In the genomic region with DNA sequence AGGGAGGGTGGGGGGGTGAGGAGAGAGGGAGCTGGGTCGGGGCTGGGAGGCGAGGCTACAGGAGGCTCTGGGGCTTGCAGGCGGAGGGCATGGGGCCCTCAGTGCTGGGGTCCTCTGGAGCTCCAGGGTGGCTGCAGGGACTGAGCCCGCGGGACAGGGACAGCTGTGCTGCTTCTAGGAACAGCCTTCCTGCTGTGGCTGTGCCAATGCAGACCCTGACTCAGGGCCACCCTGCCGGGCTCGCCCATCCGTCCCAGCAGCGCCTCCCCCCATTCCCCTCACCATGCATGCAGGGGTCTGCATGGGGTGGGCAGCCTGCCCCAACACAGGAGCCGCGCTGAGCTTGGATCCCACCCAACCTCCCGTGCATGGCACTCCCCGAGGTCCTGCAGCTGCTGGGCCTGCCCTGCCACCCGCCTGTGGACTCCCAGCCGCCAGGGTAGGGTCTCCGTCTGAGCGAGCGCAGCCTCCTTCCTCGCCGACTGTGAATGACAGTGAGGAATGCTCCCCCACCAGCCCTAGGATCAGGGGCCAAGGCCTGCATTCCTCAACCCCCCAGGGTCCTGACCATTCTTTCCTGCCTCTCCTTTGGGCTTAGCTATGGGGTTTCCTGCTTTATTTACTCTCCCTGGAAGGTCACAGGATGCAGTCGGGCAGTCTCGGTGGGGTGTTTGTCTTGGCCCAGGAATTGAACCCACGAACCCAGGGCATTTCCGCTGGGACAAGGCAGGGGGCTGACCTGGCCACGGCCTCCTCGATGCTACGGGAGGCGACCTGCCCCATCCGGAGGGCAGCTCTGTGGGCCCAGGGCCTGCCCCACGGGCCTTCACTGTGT, we compare ENCODE assay signal across 17 cellular contexts. TPM values are rescaled to one million over a fixed set of nuclear protein-coding genes. Genes with fewer than 3 reads are reported as not detected.
DNase-seq lines count a peak whose midpoint lies in the region; ATAC-seq, FAIRE-seq and TF ChIP-seq lines count a peak whose summit lies in the region.
"Had no signal": no experiment of that assay in that cellular context is flagged by ENCODE, and none has a peak within 500 bp of the region (broad histone marks: within the 10 kb centered on the region; RNA-seq: fewer than 3 reads in every experiment).

No MANE protein-coding gene starts in this region.

- H3K4me1 Mint-ChIP-seq in endodermal cell: peaks cover 5% of the 10 kb centered on the region
- H3K4me1 Mint-ChIP-seq: CD4-positive, CD25-positive, alpha-beta regulatory T cell; T-cell had no signal

- 63 to 81% methylated on average over 16 to 30 of the region's 30 CpGs for WGBS in endodermal cell (ENCODE audit: insufficient coverage in 1 of 2, insufficient read length in 1 of 2), 2 experiments

- FAIRE-seq in urothelium cell line (lab: Jason Lieb, UNC): no peak

- H3K4me3 ChIP-seq in NT2/D1 (ENCODE audit: insufficient read length, low read depth) (no peak overlapping the region), endodermal cell (ENCODE audit: low read length) (no peak overlapping the region), skeletal muscle satellite cell (ENCODE audit: low read length) (no peak overlapping the region)

- ATAC-seq in left lobe of liver (peak; percentile 14), GM21360 (IDR thresholded peaks at IDR 0.05; ENCODE audit: unreplicated experiment) (no peak), GM21619 (IDR thresholded peaks at IDR 0.05; ENCODE audit: unreplicated experiment) (no peak)
- ATAC-seq: Panc1, T-cell had no signal

- H3K4me3 Mint-ChIP-seq in endodermal cell: no peak overlapping the region
- H3K4me3 Mint-ChIP-seq: CD4-positive, CD25-positive, alpha-beta regulatory T cell; T-cell had no signal

- H3K27ac Mint-ChIP-seq in endodermal cell: peak overlapping the region; percentile 39
- H3K27ac Mint-ChIP-seq: CD4-positive, CD25-positive, alpha-beta regulatory T cell; progenitor cell of endocrine pancreas; T-cell had no signal

- H3K9ac ChIP-seq in NT2/D1 (ENCODE audit: insufficient read length, low read depth) (peak overlapping the region; percentile 44), endodermal cell (ENCODE audit: extremely low read depth, low read length, poor library complexity, severe bottlenecking) (no peak overlapping the region), skeletal muscle satellite cell (ENCODE audit: low read depth, low read length) (no peak overlapping the region)

- no peaks in the 10 kb centered on the region for H3K9me3 Mint-ChIP-seq in endodermal cell
- H3K9me3 Mint-ChIP-seq: CD4-positive, CD25-positive, alpha-beta regulatory T cell; T-cell had no signal

- H3K27me3 ChIP-seq in NT2/D1 (ENCODE audit: insufficient read depth, insufficient read length) (no peaks in the 10 kb centered on the region), endodermal cell (ENCODE audit: control insufficient read depth, insufficient read depth, low read length, poor library complexity, severe bottlenecking) (no peaks in the 10 kb centered on the region), skeletal muscle satellite cell (ENCODE audit: control insufficient read depth, insufficient read depth, low read length) (no peaks in the 10 kb centered on the region)
- H3K27me3 ChIP-seq: brain microvascular endothelial cell had no signal

- H3K4me1 ChIP-seq in NT2/D1 (ENCODE audit: insufficient read depth, insufficient read length) (peaks cover 17% of the 10 kb centered on the region), endodermal cell (ENCODE audit: control insufficient read depth, insufficient read depth, low read length) (peaks cover 4% of the 10 kb centered on the region), skeletal muscle satellite cell (ENCODE audit: control insufficient read depth, insufficient read depth, low read length) (peaks cover 52% of the 10 kb centered on the region)

- H3K9me3 ChIP-seq in NT2/D1 (ENCODE audit: insufficient read depth, low read length) (no peaks in the 10 kb centered on the region), endodermal cell (ENCODE audit: control insufficient read depth, low read length) (no peaks in the 10 kb centered on the region), skeletal muscle satellite cell (replicated peaks; ENCODE audit: low read length) (no peaks in the 10 kb centered on the region)

- no peaks in the 10 kb centered on the region for H3K36me3 Mint-ChIP-seq in endodermal cell (ENCODE audit: low read depth)
- H3K36me3 Mint-ChIP-seq: CD4-positive, CD25-positive, alpha-beta regulatory T cell had no signal

- no peak for TF ChIP-seq CTCF in endodermal cell (conservative IDR thresholded peaks at IDR 0.05)

- peaks cover 2% of the 10 kb centered on the region for H3K36me3 ChIP-seq in NT2/D1 (ENCODE audit: insufficient read depth, insufficient read length, low read length)
- no peaks in the 10 kb centered on the region for H3K36me3 ChIP-seq in endodermal cell (ENCODE audit: control insufficient read depth, insufficient read depth, low read length)
- no peaks in the 10 kb centered on the region for H3K36me3 ChIP-seq in skeletal muscle satellite cell (ENCODE audit: insufficient read depth, low read length)
- H3K36me3 ChIP-seq: brain microvascular endothelial cell had no signal

- H3K27me3 Mint-ChIP-seq in endodermal cell (ENCODE audit: insufficient read depth): no peaks in the 10 kb centered on the region
- H3K27me3 Mint-ChIP-seq: CD4-positive, CD25-positive, alpha-beta regulatory T cell; progenitor cell of endocrine pancreas; T-cell had no signal

- DNase-seq in NT2/D1 (ENCODE audit: low read depth, low spot score): no peak
- DNase-seq in endodermal cell: peak; percentile 77
- peak; percentile 88 for DNase-seq in left lobe of liver (ENCODE audit: low spot score)
- no peak for DNase-seq in urothelium cell line (ENCODE audit: low spot score)
- DNase-seq in NCI-H187 treated with DMSO at 0.1 percent for 48 hours (lab: John Stamatoyannopoulos, UW): no peak
- DNase-seq: brain microvascular endothelial cell; CD4-positive, CD25-positive, alpha-beta regulatory T cell; effector CD4-positive, alpha-beta T cell; EL; Karpas-422; NCI-H510A had no signal

- H3K27ac ChIP-seq in endodermal cell (ENCODE audit: low read depth, low read length): no peak overlapping the region
- H3K27ac ChIP-seq: brain microvascular endothelial cell had no signal

- H3K4me2 ChIP-seq in skeletal muscle satellite cell (ENCODE audit: low read length): peak overlapping the region; percentile 50

RNA-seq across cellular contexts. Expression of a gene that starts 23.4 kb away (rescaled TPM):
- total RNA-seq in endodermal cell (10 to 100 TPM; 31.9 to 33.8 TPM), left lobe of liver (15.5 TPM)
- polyA plus RNA-seq in endodermal cell (2013, experiment 1 of 2): 31.9 TPM
- 27.5 TPM for polyA plus RNA-seq in endodermal cell (2013, experiment 2 of 2)
- total RNA-seq in skeletal muscle satellite cell (2012; rRNA removed): 17.0 and 20.8 TPM in 2 replicates

Comparison
In these comparisons a context has a peak if more than half of its experiments do, and no peak if none do; other contexts are left out.
1. DNase-seq: peak in endodermal cell (single experiment) and left lobe of liver (single experiment); none in NT2/D1 (single experiment), urothelium cell line (single experiment) and NCI-H187 treated with DMSO at 0.1 percent for 48 hours (single experiment).